In genomic region chr22:20131593-20131855, GRCh38 we compare ENCODE assay signal across 8 cellular contexts. TPM values are rescaled to one million over a fixed set of nuclear protein-coding genes. Genes with fewer than 3 reads are reported as not detected.
DNase-seq lines count a peak whose midpoint lies in the region; ATAC-seq and TF ChIP-seq lines count a peak whose summit lies in the region.

Gene ZDHHC8, plus strand, starts transcription at chr22:20131804. Its CDS starts 144 bp downstream, at chr22:20131948.

- H3K27me3 ChIP-seq in CD4-positive, CD25-positive, alpha-beta regulatory T cell (ENCODE audit: control insufficient read depth, insufficient read depth, low read length): no peaks in the 10 kb centered on the region
- no peaks in the 10 kb centered on the region for H3K27me3 ChIP-seq in GM23338 (ENCODE audit: insufficient read depth)
- no peaks in the 10 kb centered on the region for H3K27me3 ChIP-seq in SU-DHL-6 (ENCODE audit: low read length)
- H3K27me3 ChIP-seq in mammary epithelial cell (ENCODE audit: insufficient read depth, low read length): no peaks in the 10 kb centered on the region
- no peaks in the 10 kb centered on the region for H3K27me3 ChIP-seq in layer of hippocampus (ENCODE audit: control insufficient read depth, insufficient read depth, low read length)

- peaks cover 31% of the 10 kb centered on the region for H3K79me2 ChIP-seq in GM23338 (replicated peaks; ENCODE audit: insufficient read depth)
- H3K79me2 ChIP-seq in SU-DHL-6 (ENCODE audit: insufficient read depth, low read length): no peaks in the 10 kb centered on the region
- peaks cover 48% of the 10 kb centered on the region for H3K79me2 ChIP-seq in mammary epithelial cell (ENCODE audit: insufficient read depth, low read length)

- H2AFZ ChIP-seq in GM23338 (no peak within 1 kb of the TSS; the same call in 1 of the 2 replicates), SU-DHL-6 (ENCODE audit: low read depth, low read length, severe bottlenecking) (no peak within 1 kb of the TSS), mammary epithelial cell (ENCODE audit: low read depth, low read length) (peak within 1 kb of the TSS; percentile 77)

- peak within 1 kb of the TSS; percentile 85 for H3K27ac ChIP-seq in CD4-positive, CD25-positive, alpha-beta regulatory T cell (ENCODE audit: insufficient read depth, low read length, poor library complexity, severe bottlenecking)
- peak within 1 kb of the TSS; percentile 63; the same call in 1 of the 2 replicates for H3K27ac ChIP-seq in GM23338 (ENCODE audit: low read depth)
- no peak within 1 kb of the TSS for H3K27ac ChIP-seq in SU-DHL-6 (ENCODE audit: low read depth, low read length)
- H3K27ac ChIP-seq in mammary epithelial cell (ENCODE audit: insufficient read depth, low read depth, low read length): peak within 1 kb of the TSS; percentile 17
- H3K27ac ChIP-seq in layer of hippocampus (ENCODE audit: low read depth, low read length): peak within 1 kb of the TSS; percentile 92

- no CpG with 5 or more reads among the region's 42 CpGs for WGBS in mammary epithelial cell (ENCODE audit: low coverage, missing lambda C conversion rate)

- peaks cover 8% of the 10 kb centered on the region for H3K36me3 ChIP-seq in CD4-positive, CD25-positive, alpha-beta regulatory T cell (ENCODE audit: control insufficient read depth, insufficient read depth, low read length)
- peaks cover 8% of the 10 kb centered on the region; the same call in 1 of the 2 replicates for H3K36me3 ChIP-seq in GM23338 (ENCODE audit: insufficient read depth)
- H3K36me3 ChIP-seq in SU-DHL-6 (ENCODE audit: low read length): no peaks in the 10 kb centered on the region
- H3K36me3 ChIP-seq in mammary epithelial cell (ENCODE audit: insufficient read depth, low read length): peaks cover 3% of the 10 kb centered on the region

- in situ Hi-C loops in mammary epithelial cell (cut with MboI; ENCODE audit: low sequenced_read_pairs in 2 of 2): no loop called here

- peak; percentile 57 to 69 for ATAC-seq in CD4-positive, CD25-positive, alpha-beta regulatory T cell (ENCODE audit: low read depth in 2 of 2)
- peak; percentile 1; the same call in 2 of the 3 replicates for ATAC-seq in GM23338

- peak; percentile 33 to 53 (median 45) for DNase-seq in CD4-positive, CD25-positive, alpha-beta regulatory T cell
- DNase-seq in GM23338 (ENCODE audit: low spot score): no peak
- DNase-seq in mammary epithelial cell: no peak
- peak; percentile 18 for DNase-seq in stimulated activated CD8-positive, alpha-beta memory T cell treated with anti-CD3 and anti-CD28 coated beads, Interleukin-15, amount 100 ng/mL, for 1 hour (ENCODE audit: low read depth)
- no peak for DNase-seq in HUDEP-2 (lab: John Stamatoyannopoulos, UW; ENCODE audit: unreplicated experiment in 76 of 76)
- no peak for DNase-seq in HK-2 (ENCODE audit: unreplicated experiment)

- BruUV-seq in mammary epithelial cell (replicated peaks; lab: Mats Ljungman, UMichigan): no TSS peak

- H3K9ac ChIP-seq in SU-DHL-6 (ENCODE audit: low read length): no peak within 1 kb of the TSS; the same call in 1 of the 2 replicates
- H3K9ac ChIP-seq in mammary epithelial cell (ENCODE audit: insufficient read depth, low read length): peak within 1 kb of the TSS; percentile 42

- no peaks in the 10 kb centered on the region for H3K9me3 ChIP-seq in CD4-positive, CD25-positive, alpha-beta regulatory T cell (ENCODE audit: control insufficient read depth in 2 of 2, low read length in 2 of 2)
- H3K9me3 ChIP-seq in SU-DHL-6 (ENCODE audit: insufficient read depth, low read length) (no peaks in the 10 kb centered on the region), mammary epithelial cell (replicated peaks; ENCODE audit: insufficient read depth, low read length) (no peaks in the 10 kb centered on the region)

- dilution Hi-C loops in mammary epithelial cell (cut with HindIII; ENCODE audit: low sequenced_read_pairs): no loop called here

- H3K9me3 Mint-ChIP-seq in CD4-positive, CD25-positive, alpha-beta regulatory T cell: no peaks in the 10 kb centered on the region
- no peaks in the 10 kb centered on the region for H3K9me3 Mint-ChIP-seq in GM23338

- peak within 1 kb of the TSS; percentile 26 for H3K4me3 ChIP-seq in CD4-positive, CD25-positive, alpha-beta regulatory T cell (ENCODE audit: low read depth, low read length)
- H3K4me3 ChIP-seq in GM23338: peak within 1 kb of the TSS; percentile 71
- peak within 1 kb of the TSS; percentile 34 for H3K4me3 ChIP-seq in SU-DHL-6 (ENCODE audit: insufficient read depth, low read length, poor library complexity, severe bottlenecking)
- peak within 1 kb of the TSS; percentile 77 to 84 (median 82) for H3K4me3 ChIP-seq in mammary epithelial cell (replicated peaks in 1 of 3; ENCODE audit: insufficient read depth in 1 of 3, low read depth in 2 of 3, low read length in 3 of 3)

- H3K4me3 Mint-ChIP-seq in CD4-positive, CD25-positive, alpha-beta regulatory T cell: peak within 1 kb of the TSS; percentile 54 to 87 (median 83)
- H3K4me3 Mint-ChIP-seq in GM23338: peak within 1 kb of the TSS; percentile 67

- intact Hi-C loops in mammary epithelial cell (cut with micrococcal nuclease): no loop called here

- H3F3A ChIP-seq in GM23338 (replicated peaks; ENCODE audit: low read depth): peaks cover 36% of the 10 kb centered on the region
- no peaks in the 10 kb centered on the region for H3F3A ChIP-seq in SU-DHL-6 (ENCODE audit: insufficient read depth)

- H3K9me2 ChIP-seq in GM23338 (ENCODE audit: insufficient read depth): no peaks in the 10 kb centered on the region
- no peaks in the 10 kb centered on the region for H3K9me2 ChIP-seq in SU-DHL-6 (replicated peaks; ENCODE audit: insufficient read depth, low read length)

- CTCF ChIA-PET in mammary epithelial cell (lab: Charles Lee; ENCODE audit: low non-redundant PET): no interaction called here

- H4K20me1 ChIP-seq in GM23338 (replicated peaks; ENCODE audit: insufficient read depth) (no peaks in the 10 kb centered on the region; the same call in 1 of the 2 replicates), SU-DHL-6 (ENCODE audit: low read depth, low read length) (no peaks in the 10 kb centered on the region), mammary epithelial cell (ENCODE audit: insufficient read depth, low read length) (peaks cover 2% of the 10 kb centered on the region)

- no peak for TF ChIP-seq CTCF in GM23338 (conservative IDR thresholded peaks at IDR 0.05; ENCODE audit: low read depth in 2 of 2)
- TF ChIP-seq CTCF in SU-DHL-6 (IDR thresholded peaks at IDR 0.05; ENCODE audit: insufficient read depth, low read length, poor library complexity, severe bottlenecking): no peak
- no peak for TF ChIP-seq CTCF in mammary epithelial cell (conservative IDR thresholded peaks at IDR 0.05 in 1 of 2, IDR thresholded peaks at IDR 0.05 in 1 of 2; ENCODE audit: extremely low read depth in 1 of 2, insufficient read depth in 1 of 2, low read depth in 1 of 2, low read length in 2 of 2)

- H3K4me1 Mint-ChIP-seq in CD4-positive, CD25-positive, alpha-beta regulatory T cell: peaks cover 0 to 44% (median 20%) of the 10 kb centered on the region in 4 donors
- H3K4me1 Mint-ChIP-seq in GM23338: peaks cover 2% of the 10 kb centered on the region; the same call in 1 of the 3 replicates

- no peaks in the 10 kb centered on the region for H3K27me3 Mint-ChIP-seq in CD4-positive, CD25-positive, alpha-beta regulatory T cell
- peaks cover 15% of the 10 kb centered on the region for H3K27me3 Mint-ChIP-seq in GM23338 (ENCODE audit: insufficient read depth, low read depth, poor library complexity)

- H3K4me1 ChIP-seq in CD4-positive, CD25-positive, alpha-beta regulatory T cell (ENCODE audit: control insufficient read depth, insufficient read depth, low read length, poor library complexity, severe bottlenecking): peaks cover 29% of the 10 kb centered on the region
- H3K4me1 ChIP-seq in GM23338 (ENCODE audit: insufficient read depth) (no peaks in the 10 kb centered on the region; the same call in 1 of the 2 replicates), mammary epithelial cell (ENCODE audit: insufficient read depth, low read length) (peaks cover 14% of the 10 kb centered on the region)

- peak within 1 kb of the TSS in 2 of 3 donors; percentile 48 to 59 for H3K27ac Mint-ChIP-seq in CD4-positive, CD25-positive, alpha-beta regulatory T cell
- no peak within 1 kb of the TSS for H3K27ac Mint-ChIP-seq in GM23338

- no peaks in the 10 kb centered on the region for H3K36me3 Mint-ChIP-seq in CD4-positive, CD25-positive, alpha-beta regulatory T cell
- peaks cover 20% of the 10 kb centered on the region for H3K36me3 Mint-ChIP-seq in GM23338 (ENCODE audit: low read depth)

- H3K4me2 ChIP-seq in GM23338 (peak within 1 kb of the TSS; percentile 88), SU-DHL-6 (ENCODE audit: low read depth, low read length, poor library complexity, severe bottlenecking) (peak within 1 kb of the TSS; percentile 38), mammary epithelial cell (ENCODE audit: insufficient read depth, low read depth, low read length) (peak within 1 kb of the TSS; percentile 96)

TF ChIP-seq in GM23338, 12 proteins besides CTCF, POLR2A, EP300 and RAD21 (continues in another document):
- no peak for TF ChIP-seq EZH2 (IDR thresholded peaks at IDR 0.05; ENCODE audit: low read depth, unreplicated experiment)
- no peak for TF ChIP-seq JUNB (IDR thresholded peaks at IDR 0.05; ENCODE audit: unreplicated experiment)
- no peak for TF ChIP-seq ZNF331 (CRISPR knock-in tag; IDR thresholded peaks at IDR 0.05; ENCODE audit: low read depth)

RNA-seq across cellular contexts. Expression of gene ZDHHC8, which starts in this region (rescaled TPM):
- total RNA-seq in CD4-positive, CD25-positive, alpha-beta regulatory T cell: 76.7 TPM
- polyA plus RNA-seq in CD4-positive, CD25-positive, alpha-beta regulatory T cell: 1 to 10 TPM; 1.2 to 4.3 (median 1.6) TPM
- 26.1 and 47.6 TPM in 2 replicates for total RNA-seq in GM23338 (2014; rRNA removed; shearing (Covaris generic))
- 13.7 and 22.1 TPM in 2 replicates for polyA plus RNA-seq in GM23338 (2016; fragmentation: Nextera tagmentation; extraction: Ambion mirVana)
- 10 to 100 TPM; 10.7 to 79.4 TPM for total RNA-seq in mammary epithelial cell
- 37.7 TPM for polyA plus RNA-seq in mammary epithelial cell
- 9.9 TPM for polyA minus RNA-seq in mammary epithelial cell

Comparison
In these comparisons a context has a peak if more than half of its experiments do, and no peak if none do; other contexts are left out.
1. DNase-seq: peak in CD4-positive, CD25-positive, alpha-beta regulatory T cell (3 of 3) and stimulated activated CD8-positive, alpha-beta memory T cell treated with anti-CD3 and anti-CD28 coated beads, Interleukin-15, amount 100 ng/mL, for 1 hour (single experiment); none in GM23338 (single experiment), mammary epithelial cell (single experiment), HUDEP-2 (0 of 76) and HK-2 (single experiment).
2. H3K4me3 ChIP-seq: peak in every context shown above with its lines; median percentile 82 in mammary epithelial cell; 71 in GM23338; 34 in SU-DHL-6; 26 in CD4-positive, CD25-positive, alpha-beta regulatory T cell.
3. H3K4me2 ChIP-seq: peak in every context shown above with its lines; median percentile 96 in mammary epithelial cell; 88 in GM23338; 38 in SU-DHL-6.